ENCODE assay signal across 12 cellular contexts in the genomic region with DNA sequence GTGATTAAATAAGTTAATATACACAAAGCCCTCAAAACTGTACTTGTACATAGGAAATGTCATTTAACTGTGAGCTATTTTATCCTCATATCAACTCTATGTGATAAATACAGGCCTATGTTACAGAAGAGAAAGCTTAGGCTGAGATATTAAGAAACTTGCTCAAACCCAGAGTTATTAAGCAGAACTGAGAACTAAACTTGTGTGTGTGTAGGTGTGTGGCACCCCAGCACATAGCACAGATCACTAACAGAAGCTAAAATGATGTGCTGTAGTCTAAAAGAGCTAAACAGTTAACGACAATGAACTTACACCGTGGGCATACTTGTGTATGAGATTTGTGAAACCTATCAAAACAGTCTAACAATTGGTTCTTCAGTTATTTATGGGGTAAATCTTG. TPM values are rescaled to one million over a fixed set of nuclear protein-coding genes. Genes with fewer than 3 reads are reported as not detected.
DNase-seq lines count a peak whose midpoint lies in the region; ATAC-seq and TF ChIP-seq lines count a peak whose summit lies in the region.
"Had no signal": no experiment of that assay in that cellular context is flagged by ENCODE, and none has a peak within 500 bp of the region (broad histone marks: within the 10 kb centered on the region; RNA-seq: fewer than 3 reads in every experiment).

No MANE protein-coding gene starts in this region.

- POLR2A ChIA-PET in GM10248 (lab: Yijun Ruan, JAX) = interaction anchor here (1.0 kb wide), 1 partner anchor 33 kb away, joined by 3 read pairs; no protein-coding TSS in a partner anchor

- no peak for TF ChIP-seq CTCF in GM10248 (IDR thresholded peaks at IDR 0.05; ENCODE audit: control extremely low read depth, extremely low read depth, low read depth, missing control alignments)

- DNase-seq in GM10248 (ENCODE audit: extremely low spot score) = peak; percentile 54
- no peak for DNase-seq in mesenteric fat pad (ENCODE audit: low spot score)
- DNase-seq in stimulated activated CD4-positive, alpha-beta T cell treated with anti-CD3 and anti-CD28 coated beads, Interleukin-15, amount 100 ng/mL, for 24 hours = no peak
- DNase-seq in NAMALWA (ENCODE audit: low spot score) = no peak
- no peak for DNase-seq in superior temporal gyrus (ENCODE audit: extremely low spot score)
- DNase-seq: natural killer cell; NCI-H748 treated with DMSO at 0.1 percent for 48 hours; stimulated activated naive CD8-positive, alpha-beta T cell treated with anti-CD3 and anti-CD28 coated beads, Interleukin-15, Interleukin-2, amounts not matched to agents 100 U/mL and 50 U/mL, for 24 hours; T-helper 17 cell had no signal

- ATAC-seq in GM19324 (IDR thresholded peaks at IDR 0.05; ENCODE audit: low FRiP score, unreplicated experiment) (peak; percentile 56), HG02642 (IDR thresholded peaks at IDR 0.05; ENCODE audit: poor library complexity, unreplicated experiment) (peak; percentile 89), HG03439 (IDR thresholded peaks at IDR 0.05; ENCODE audit: unreplicated experiment) (peak; percentile 64)
- ATAC-seq: natural killer cell; stimulated activated naive CD8-positive, alpha-beta T cell treated with anti-CD3 and anti-CD28 coated beads, Interleukin-15, Interleukin-2, amounts not matched to agents 100 U/mL and 50 U/mL, for 24 hours; T-helper 17 cell had no signal

- CTCF ChIA-PET in GM10248 (lab: Yijun Ruan, JAX) = interaction anchor here (0.8 to 1.5 kb wide), 7 partner anchors 9 to 51 kb away, joined by 3 to 7 read pairs (median 3); no protein-coding TSS in a partner anchor

RNA-seq across cellular contexts. Expression of a gene that starts 34.5 kb away (rescaled TPM):
- total RNA-seq in mesenteric fat pad = 103 TPM
